ENCODE assay signal across 12 cellular contexts in the genomic region with DNA sequence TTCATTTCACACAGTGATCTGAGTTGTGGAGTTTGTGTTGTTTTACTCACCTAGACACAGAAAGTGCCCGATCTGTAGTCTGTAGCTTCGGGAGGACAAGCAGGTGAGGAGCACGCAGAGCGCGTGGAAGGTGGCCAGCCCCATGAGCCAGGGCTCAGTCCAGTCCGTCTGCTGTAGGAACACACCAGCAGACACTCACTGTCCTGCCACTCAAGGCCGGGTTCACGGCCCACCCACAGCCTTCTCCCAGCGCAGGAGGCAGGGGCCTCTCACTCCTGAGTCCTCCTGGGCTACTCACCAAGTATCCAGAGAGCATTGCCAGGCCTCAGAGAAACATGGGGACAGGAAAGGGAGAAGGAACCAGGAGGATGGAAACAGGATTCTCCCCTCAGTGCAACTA. TPM values are rescaled to one million over a fixed set of nuclear protein-coding genes. Genes with fewer than 3 reads are reported as not detected.
DNase-seq lines count a peak whose midpoint lies in the region; ATAC-seq, FAIRE-seq and TF ChIP-seq lines count a peak whose summit lies in the region.
"Had no signal": no experiment of that assay in that cellular context is flagged by ENCODE, and none has a peak within 500 bp of the region (broad histone marks: within the 10 kb centered on the region; RNA-seq: fewer than 3 reads in every experiment).

No MANE protein-coding gene starts in this region.

- peak overlapping the region; percentile 95; the same call in 1 of the 2 replicates for H3K27ac ChIP-seq in 22Rv1
- peak overlapping the region; percentile 75 for H3K27ac ChIP-seq in keratinocyte (ENCODE audit: control insufficient read depth, insufficient read depth, low read length)
- no peak overlapping the region for H3K27ac ChIP-seq in ascending aorta
- peak overlapping the region in 2 of 4 donors; percentile 99 for H3K27ac ChIP-seq in esophagus squamous epithelium

- H3K27me3 ChIP-seq in keratinocyte (ENCODE audit: control insufficient read depth, extremely low read depth, insufficient read depth, low read length) = no peaks in the 10 kb centered on the region
- no peaks in the 10 kb centered on the region for H3K27me3 ChIP-seq in ascending aorta
- H3K27me3 ChIP-seq in esophagus squamous epithelium = no peaks in the 10 kb centered on the region

- peaks cover 20% of the 10 kb centered on the region for H3K79me2 ChIP-seq in keratinocyte (ENCODE audit: control insufficient read depth, insufficient read depth, low read length)

- H3K4me3 Mint-ChIP-seq in activated CD8-positive, alpha-beta T cell treated with anti-CD3 and anti-CD28 coated beads, Interleukin-2, amount 10 ng/mL, durations not matched to agents 7 days and 5 days = peak overlapping the region; percentile 92

- no peak for DNase-seq in GM12865 (ENCODE audit: low read depth)
- no peak for DNase-seq in activated CD8-positive, alpha-beta T cell treated with anti-CD3 and anti-CD28 coated beads, Interleukin-2, amount 10 ng/mL, durations not matched to agents 7 days and 5 days
- no peak for DNase-seq in keratinocyte (ENCODE audit: low read depth, low spot score)
- no peak for DNase-seq in mesenteric fat pad (ENCODE audit: low spot score)
- DNase-seq in NCI-H1092 (lab: John Stamatoyannopoulos, UW) = no peak
- DNase-seq in ascending aorta (ENCODE audit: low spot score in 2 of 2) = no peak
- DNase-seq in esophagus squamous epithelium (lab: John Stamatoyannopoulos, UW) = no peak
- DNase-seq: DMS53, NCI-H2107, retina had no signal

- CTCF ChIA-PET in activated CD8-positive, alpha-beta T cell treated with anti-CD3 and anti-CD28 coated beads, Interleukin-2, amount 10 ng/mL, durations not matched to agents 7 days and 5 days (lab: Charles Lee) = no interaction called here

- peaks cover 3% of the 10 kb centered on the region for H4K20me1 ChIP-seq in keratinocyte (ENCODE audit: control insufficient read depth, extremely low read depth, insufficient read depth, low read length)

- TF ChIP-seq CTCF in 22Rv1 (IDR thresholded peaks at IDR 0.05) (no peak), GM12865 (IDR thresholded peaks at IDR 0.05; ENCODE audit: insufficient read depth, low read depth, low read length, missing control alignments) (no peak), keratinocyte (optimal IDR thresholded peaks at IDR 0.05 in 1 of 3, IDR thresholded peaks at IDR 0.05 in 1 of 3, conservative IDR thresholded peaks at IDR 0.05 in 1 of 3; ENCODE audit: extremely low read depth in 1 of 3, insufficient read depth in 2 of 3, low read length in 3 of 3) (no peak), ascending aorta (IDR thresholded peaks at IDR 0.05) (no peak), esophagus squamous epithelium (IDR thresholded peaks at IDR 0.05) (no peak)

- no peak overlapping the region for H3K9ac ChIP-seq in keratinocyte (ENCODE audit: control insufficient read depth, extremely low read depth, insufficient read depth, low read length)

- H3K27ac Mint-ChIP-seq in activated CD8-positive, alpha-beta T cell treated with anti-CD3 and anti-CD28 coated beads, Interleukin-2, amount 10 ng/mL, durations not matched to agents 7 days and 5 days = peak overlapping the region; percentile 88

- WGBS in esophagus squamous epithelium, 2 donors = 86 to 100% methylated on average over 4 to 6 of the region's 9 CpGs

- no peaks in the 10 kb centered on the region for H3K9me3 Mint-ChIP-seq in activated CD8-positive, alpha-beta T cell treated with anti-CD3 and anti-CD28 coated beads, Interleukin-2, amount 10 ng/mL, durations not matched to agents 7 days and 5 days (ENCODE audit: insufficient read depth)
- H3K9me3 Mint-ChIP-seq: central memory CD8-positive, alpha-beta T cell had no signal

- H3K36me3 Mint-ChIP-seq in activated CD8-positive, alpha-beta T cell treated with anti-CD3 and anti-CD28 coated beads, Interleukin-2, amount 10 ng/mL, durations not matched to agents 7 days and 5 days (ENCODE audit: low read depth) = peaks cover 55% of the 10 kb centered on the region

- TF ChIP-seq POLR2A in esophagus squamous epithelium (IDR thresholded peaks at IDR 0.05) = no peak

- dilution Hi-C loops in keratinocyte (cut with MboI; ENCODE audit: extremely low pct_ligation_motif_present, low sequenced_read_pairs) = no loop called here

- no peaks in the 10 kb centered on the region for H3K9me1 ChIP-seq in keratinocyte (ENCODE audit: control insufficient read depth, extremely low read depth, insufficient read depth, low read length)

- ATAC-seq in activated CD8-positive, alpha-beta T cell treated with anti-CD3 and anti-CD28 coated beads, Interleukin-2, amount 10 ng/mL, durations not matched to agents 7 days and 5 days = no peak

- H3K4me1 ChIP-seq in keratinocyte (ENCODE audit: control insufficient read depth, extremely low read depth, insufficient read depth, low read length) = peaks cover 16% of the 10 kb centered on the region
- no peaks in the 10 kb centered on the region for H3K4me1 ChIP-seq in ascending aorta
- H3K4me1 ChIP-seq in esophagus squamous epithelium = peaks cover 3 to 30% (median 10%) of the 10 kb centered on the region in 3 donors

- H2AFZ ChIP-seq in keratinocyte (ENCODE audit: control insufficient read depth, low read length) = no peak overlapping the region

- no peaks in the 10 kb centered on the region for H3K9me3 ChIP-seq in keratinocyte (ENCODE audit: control insufficient read depth, low read depth, low read length)
- H3K9me3 ChIP-seq in ascending aorta = no peaks in the 10 kb centered on the region
- H3K9me3 ChIP-seq in esophagus squamous epithelium = no peaks in the 10 kb centered on the region

- peaks cover 42% of the 10 kb centered on the region for H3K4me1 Mint-ChIP-seq in activated CD8-positive, alpha-beta T cell treated with anti-CD3 and anti-CD28 coated beads, Interleukin-2, amount 10 ng/mL, durations not matched to agents 7 days and 5 days (ENCODE audit: low read depth)

- POLR2A ChIA-PET in activated CD8-positive, alpha-beta T cell treated with anti-CD3 and anti-CD28 coated beads, Interleukin-2, amount 10 ng/mL, durations not matched to agents 7 days and 5 days (lab: Charles Lee) = no interaction called here

- peak overlapping the region; percentile 87 for H3K4me2 ChIP-seq in keratinocyte (ENCODE audit: control insufficient read depth, extremely low read depth, insufficient read depth, low read depth, low read length)

- H3K4me3 ChIP-seq in GM12865 (ENCODE audit: low read depth, low read length) (peak overlapping the region; percentile 55), keratinocyte (ENCODE audit: control insufficient read depth in 2 of 3, extremely low read depth in 1 of 3, insufficient read depth in 2 of 3, low read depth in 1 of 3, low read length in 3 of 3) (no peak overlapping the region), ascending aorta (no peak overlapping the region), esophagus squamous epithelium (no peak overlapping the region)

- H3K27me3 Mint-ChIP-seq in activated CD8-positive, alpha-beta T cell treated with anti-CD3 and anti-CD28 coated beads, Interleukin-2, amount 10 ng/mL, durations not matched to agents 7 days and 5 days (ENCODE audit: low read depth) = no peaks in the 10 kb centered on the region
- H3K27me3 Mint-ChIP-seq: central memory CD8-positive, alpha-beta T cell had no signal

- FAIRE-seq in keratinocyte (lab: Jason Lieb, UNC) = no peak

- intact Hi-C loops in ascending aorta (cut with DNase I) (loop anchor here (5.0 kb wide), 2 partner anchors 413 to 1142 kb away; a partner anchor contains a TSS), esophagus squamous epithelium (cut with DNase I) (no loop called here)

- peaks cover 8 to 10% of the 10 kb centered on the region in 2 experiments for H3K36me3 ChIP-seq in keratinocyte (ENCODE audit: control insufficient read depth in 2 of 2, extremely low read depth in 1 of 2, insufficient read depth in 2 of 2, low read length in 2 of 2)
- peaks cover 10 to 25% of the 10 kb centered on the region in 2 donors for H3K36me3 ChIP-seq in ascending aorta
- peaks cover 3 to 38% (median 6%) of the 10 kb centered on the region in 3 donors for H3K36me3 ChIP-seq in esophagus squamous epithelium

RNA-seq across cellular contexts. Expression of a gene that starts 1.7 kb away (rescaled TPM):
- 10 to 100 TPM; 31.1 to 32.0 TPM for total RNA-seq in activated CD8-positive, alpha-beta T cell treated with anti-CD3 and anti-CD28 coated beads, Interleukin-2, amount 10 ng/mL, durations not matched to agents 7 days and 5 days
- 18.2 to 27.7 TPM (median 26.0 TPM) in 3 replicates for polyA plus RNA-seq in keratinocyte
- polyA plus RNA-seq in keratinocyte (2011; ENCODE audit: low read depth) = 71.6 TPM
- 21.5 and 22.2 TPM in 2 replicates for polyA plus RNA-seq in keratinocyte (2011; cell fraction: cytosol; rRNA removed)
- 43.3 and 49.5 TPM in 2 replicates for polyA plus RNA-seq in keratinocyte (2011; cell fraction: nucleus; rRNA removed)
- 14.2 and 20.1 TPM in 2 replicates for polyA plus RNA-seq in keratinocyte (2012; ENCODE audit: low replicate concordance)
- 4.9 to 11.0 TPM (median 5.2 TPM) in 3 replicates for polyA minus RNA-seq in keratinocyte
- 7.9 TPM for polyA minus RNA-seq in keratinocyte (2011; cell fraction: cytosol; rRNA and poly(A)+ RNA removed)
- polyA minus RNA-seq in keratinocyte (2011; cell fraction: nucleus; rRNA and poly(A)+ RNA removed) = 5.8 and 9.8 TPM in 2 replicates
- total RNA-seq in mesenteric fat pad (19.8 TPM), ascending aorta (6.4 TPM), esophagus squamous epithelium (10 to 100 TPM in 3 of 4 donors, 1 to 10 TPM in 1; 7.3 to 23.7 (median 17.8) TPM)

Comparison
In these comparisons a context has a peak if more than half of its experiments do, and no peak if none do; other contexts are left out.
1. H3K27ac ChIP-seq: peak in 22Rv1 (single experiment) and keratinocyte (single experiment); none in ascending aorta (0 of 2).